In genomic region chr19:38736413-38737280, GRCh38 we compare ENCODE assay signal across 10 cellular contexts. TPM values are rescaled to one million over a fixed set of nuclear protein-coding genes. Genes with fewer than 3 reads are reported as not detected.
DNase-seq lines count a peak whose midpoint lies in the region; ATAC-seq, FAIRE-seq and TF ChIP-seq lines count a peak whose summit lies in the region.
"Had no signal": no experiment of that assay in that cellular context is flagged by ENCODE, and none has a peak within 500 bp of the region (broad histone marks: within the 10 kb centered on the region; RNA-seq: fewer than 3 reads in every experiment).

No MANE protein-coding gene starts in this region.

- ATAC-seq in HG03196 (IDR thresholded peaks at IDR 0.05; ENCODE audit: unreplicated experiment): no peak
- no peak for ATAC-seq in HG02623 (IDR thresholded peaks at IDR 0.05; ENCODE audit: unreplicated experiment)

- H3K9me3 ChIP-seq in small intestine (ENCODE audit: control insufficient read depth, low read depth): no peaks in the 10 kb centered on the region

- no peak for FAIRE-seq in small intestine (lab: Jason Lieb, UNC)

- peaks cover 0 to 1% of the 10 kb centered on the region in 2 donors for H3K36me3 ChIP-seq in small intestine (ENCODE audit: control insufficient read depth in 2 of 2, insufficient read depth in 2 of 2, low read length in 2 of 2)

- WGBS in small intestine, 3 donors: 4 to 10% (median 9%) methylated on average over 33 to 36 of the region's 36 CpGs

- peaks cover 0 to 4% of the 10 kb centered on the region in 2 donors for H3K4me1 ChIP-seq in small intestine (ENCODE audit: control insufficient read depth in 2 of 2, insufficient read depth in 1 of 2, low read depth in 1 of 2, low read length in 1 of 2)

- no peak overlapping the region for H3K27ac ChIP-seq in small intestine (ENCODE audit: low read depth in 1 of 2, low read length in 1 of 2)

- DNase-seq in GM10266 (ENCODE audit: extremely low spot score) (peak; percentile 95), NCI-H69 (lab: John Stamatoyannopoulos, UW) (peak; percentile 86), cardiac septum (ENCODE audit: low spot score) (peak; percentile 73), small intestine (peak; percentile 77), NCI-H226 (no peak)
- peak; percentile 71 to 78 for DNase-seq in activated T-cell treated with anti-CD3 and anti-CD28 coated beads, Interleukin-2, amount 50 U/mL, for 48 hours

- H3K27me3 ChIP-seq in small intestine (ENCODE audit: control insufficient read depth in 2 of 2, insufficient read depth in 2 of 2, low read length in 2 of 2): no peaks in the 10 kb centered on the region

- intact Hi-C loops in cardiac septum (cut with DNase I): no loop called here

- H3K4me3 ChIP-seq in small intestine (ENCODE audit: low read depth in 1 of 2, low read length in 2 of 2): peak overlapping the region in 1 of 2 donors; percentile 44

- TF ChIP-seq CTCF in GM10266 (IDR thresholded peaks at IDR 0.05; ENCODE audit: control insufficient read depth, insufficient read depth, low read depth, missing control alignments): no peak

RNA-seq across cellular contexts. Expression of gene CAPN12, which starts 7.6 kb away (rescaled TPM):
- 1.7 TPM for total RNA-seq in cardiac septum
- 10 to 100 TPM in 1 of 3 donors, 1 to 10 TPM in 2; 2.4 to 26.1 (median 2.7) TPM for polyA plus RNA-seq in small intestine

RNA-seq across cellular contexts. Expression of gene LGALS7, which starts 36.7 kb away (rescaled TPM):
- not detected for total RNA-seq in cardiac septum
- polyA plus RNA-seq in small intestine: 1 to 10 TPM in 1 of 3 donors, not detected in 2; 1.1 TPM
- total RNA-seq: subcutaneous adipose tissue; T-helper 1 cell treated with Interleukin-12 subunit alpha and Interleukin-12 subunit beta and Interleukin-4 antibody, amounts not matched to agents 30 ng/mL and 1 ng/mL, for 36 hours had no signal

RNA-seq across cellular contexts. Expression of gene LGALS7B, which starts 52.4 kb away (rescaled TPM):
- total RNA-seq in cardiac septum: not detected
- polyA plus RNA-seq in small intestine: 1 to 10 TPM in 2 of 3 donors, not detected in 1; 2.0 to 5.4 TPM
- total RNA-seq: subcutaneous adipose tissue; T-helper 1 cell treated with Interleukin-12 subunit alpha and Interleukin-12 subunit beta and Interleukin-4 antibody, amounts not matched to agents 30 ng/mL and 1 ng/mL, for 36 hours had no signal
